ENCODE assay signal across 9 cellular contexts in genomic region chr2:219228026-219228744, GRCh38. TPM values are rescaled to one million over a fixed set of nuclear protein-coding genes. Genes with fewer than 3 reads are reported as not detected.
DNase-seq lines count a peak whose midpoint lies in the region; ATAC-seq and TF ChIP-seq lines count a peak whose summit lies in the region.
"Had no signal": no experiment of that assay in that cellular context is flagged by ENCODE, and none has a peak within 500 bp of the region (broad histone marks: within the 10 kb centered on the region; RNA-seq: fewer than 3 reads in every experiment).

No MANE protein-coding gene starts in this region.

- CTCF ChIA-PET in activated CD8-positive, alpha-beta T cell treated with anti-CD3 and anti-CD28 coated beads for 36 hours (lab: Charles Lee), result interaction anchor here (0.7 to 2.5 kb wide), 8 partner anchors 20 to 330 kb away, joined by 3 to 12 read pairs (median 6); partner anchors contain the start of genes DNAJB2, NHEJ1 and SLC23A3

- no peak for TF ChIP-seq POLR2A in testis (IDR thresholded peaks at IDR 0.05)

- DNase-seq in T-helper 2 cell treated with Interferon-gamma antibody and Interleukin-4, amounts not matched to agents 5 μg/mL and 100 μg/mL, for 36 hours (ENCODE audit: low spot score), result no peak
- DNase-seq in T-helper 2 cell (no peak), testis (no peak), omental fat pad (ENCODE audit: low spot score) (no peak), dedifferentiated amniotic fluid mesenchymal stem cell (ENCODE audit: extremely low spot score) (no peak)
- no peak for DNase-seq in activated CD8-positive, alpha-beta T cell treated with anti-CD3 and anti-CD28 coated beads for 36 hours
- DNase-seq: activated CD4-positive, alpha-beta T cell treated with anti-CD3 and anti-CD28 coated beads, Interleukin-2, amount 50 U/mL, for 48 hours had no signal

- no peak for ATAC-seq in activated CD8-positive, alpha-beta T cell treated with anti-CD3 and anti-CD28 coated beads for 36 hours
- ATAC-seq in HG02852 (IDR thresholded peaks at IDR 0.05; ENCODE audit: unreplicated experiment) (no peak), omental fat pad (ENCODE audit: low FRiP score) (no peak)

- H3K4me1 ChIP-seq in iPS-15b (ENCODE audit: control insufficient read depth, insufficient read depth, low read length) (no peaks in the 10 kb centered on the region), testis (peaks cover 16% of the 10 kb centered on the region)

- H3K9me3 Mint-ChIP-seq in T-helper 2 cell treated with Interferon-gamma antibody and Interleukin-4, amounts not matched to agents 5 μg/mL and 100 μg/mL, for 36 hours, result no peaks in the 10 kb centered on the region
- no peaks in the 10 kb centered on the region for H3K9me3 Mint-ChIP-seq in activated CD8-positive, alpha-beta T cell treated with anti-CD3 and anti-CD28 coated beads for 36 hours

- no peak for TF ChIP-seq CTCF in activated CD8-positive, alpha-beta T cell treated with anti-CD3 and anti-CD28 coated beads for 36 hours (IDR thresholded peaks at IDR 0.05)
- TF ChIP-seq CTCF in testis (IDR thresholded peaks at IDR 0.05) (no peak), omental fat pad (IDR thresholded peaks at IDR 0.05) (no peak)

- H3K9me3 ChIP-seq in iPS-15b (ENCODE audit: control insufficient read depth, insufficient read depth, low read length) (no peaks in the 10 kb centered on the region), testis (no peaks in the 10 kb centered on the region)

- no peaks in the 10 kb centered on the region for H3K27me3 Mint-ChIP-seq in T-helper 2 cell treated with Interferon-gamma antibody and Interleukin-4, amounts not matched to agents 5 μg/mL and 100 μg/mL, for 36 hours (ENCODE audit: low read depth)
- no peaks in the 10 kb centered on the region for H3K27me3 Mint-ChIP-seq in activated CD8-positive, alpha-beta T cell treated with anti-CD3 and anti-CD28 coated beads for 36 hours

- peak overlapping the region; percentile 71 for H3K27ac Mint-ChIP-seq in T-helper 2 cell treated with Interferon-gamma antibody and Interleukin-4, amounts not matched to agents 5 μg/mL and 100 μg/mL, for 36 hours
- peak overlapping the region; percentile 75 for H3K27ac Mint-ChIP-seq in activated CD8-positive, alpha-beta T cell treated with anti-CD3 and anti-CD28 coated beads for 36 hours

- no peaks in the 10 kb centered on the region for H3K27me3 ChIP-seq in iPS-15b (ENCODE audit: control insufficient read depth, insufficient read depth, low read length)
- H3K27me3 ChIP-seq in testis, result no peaks in the 10 kb centered on the region

- intact Hi-C loops in activated CD8-positive, alpha-beta T cell treated with anti-CD3 and anti-CD28 coated beads for 36 hours (cut with micrococcal nuclease), result loop anchor here (5.0 kb wide), 1 partner anchor 69 kb away; no protein-coding TSS in a partner anchor
- intact Hi-C loops in testis (cut with DNase I; ENCODE audit: low total_unique reads), result no loop called here

- 42 to 46% methylated on average over 6 of the region's 6 CpGs for WGBS in testis, 2 donors

- peaks cover 56% of the 10 kb centered on the region for H3K36me3 Mint-ChIP-seq in T-helper 2 cell treated with Interferon-gamma antibody and Interleukin-4, amounts not matched to agents 5 μg/mL and 100 μg/mL, for 36 hours (ENCODE audit: low read depth)
- peaks cover 73% of the 10 kb centered on the region for H3K36me3 Mint-ChIP-seq in activated CD8-positive, alpha-beta T cell treated with anti-CD3 and anti-CD28 coated beads for 36 hours (ENCODE audit: low read depth)

- H3K4me1 Mint-ChIP-seq in T-helper 2 cell treated with Interferon-gamma antibody and Interleukin-4, amounts not matched to agents 5 μg/mL and 100 μg/mL, for 36 hours (ENCODE audit: low read depth), result peaks cover 33% of the 10 kb centered on the region
- peaks cover 37% of the 10 kb centered on the region for H3K4me1 Mint-ChIP-seq in activated CD8-positive, alpha-beta T cell treated with anti-CD3 and anti-CD28 coated beads for 36 hours (ENCODE audit: low read depth)

- H3K27ac ChIP-seq in testis, result peak overlapping the region in 1 of 2 donors; percentile 97

- H3K36me3 ChIP-seq in iPS-15b (ENCODE audit: control insufficient read depth, insufficient read depth, low read length) (peaks cover 36% of the 10 kb centered on the region), testis (ENCODE audit: low read depth, missing control alignments) (no peaks in the 10 kb centered on the region)

- peak overlapping the region; percentile 76 for H3K9ac ChIP-seq in iPS-15b (ENCODE audit: low read depth, low read length)

- H3K4me3 ChIP-seq in iPS-15b (ENCODE audit: low read depth, low read length) (peak overlapping the region; percentile 98), testis (peak overlapping the region; percentile 85 to 87)

- POLR2A ChIA-PET in activated CD8-positive, alpha-beta T cell treated with anti-CD3 and anti-CD28 coated beads for 36 hours (lab: Charles Lee), result interaction anchor here (0.6 to 9.9 kb wide), 5 partner anchors 9 to 342 kb away, joined by 3 to 239 read pairs (median 3); partner anchors contain the start of genes ABCB6, GLB1L, STK16 and TUBA4A

- H3K4me3 Mint-ChIP-seq in T-helper 2 cell treated with Interferon-gamma antibody and Interleukin-4, amounts not matched to agents 5 μg/mL and 100 μg/mL, for 36 hours, result peak overlapping the region; percentile 90
- H3K4me3 Mint-ChIP-seq in activated CD8-positive, alpha-beta T cell treated with anti-CD3 and anti-CD28 coated beads for 36 hours, result peak overlapping the region; percentile 95

RNA-seq across cellular contexts. Expression of gene ATG9A, which starts 1.3 kb away (rescaled TPM):
- 10 to 100 TPM; 54.8 to 58.7 TPM for total RNA-seq in activated CD8-positive, alpha-beta T cell treated with anti-CD3 and anti-CD28 coated beads for 36 hours
- 100 to 1,000 TPM; 115 to 125 TPM for total RNA-seq in testis
- polyA plus RNA-seq in testis (ENCODE audit: insufficient read depth, low read depth, low replicate concordance), result 207 TPM
- 10 to 100 TPM; 24.4 to 52.2 (median 38.6) TPM for total RNA-seq in omental fat pad

RNA-seq across cellular contexts. Expression of gene ANKZF1, which starts 1.4 kb away (rescaled TPM):
- 100 to 1,000 TPM; 216 to 217 TPM for total RNA-seq in activated CD8-positive, alpha-beta T cell treated with anti-CD3 and anti-CD28 coated beads for 36 hours
- 10 to 100 TPM; 50.9 to 56.4 TPM for total RNA-seq in testis
- 27.9 TPM for polyA plus RNA-seq in testis (ENCODE audit: insufficient read depth, low read depth, low replicate concordance)
- 10 to 100 TPM; 13.5 to 77.4 (median 22.7) TPM for total RNA-seq in omental fat pad

RNA-seq across cellular contexts. Expression of gene ABCB6, which starts 9.4 kb away (rescaled TPM):
- total RNA-seq in activated CD8-positive, alpha-beta T cell treated with anti-CD3 and anti-CD28 coated beads for 36 hours, result 10 to 100 TPM; 32.3 to 35.7 TPM
- 10 to 100 TPM; 43.8 to 47.0 TPM for total RNA-seq in testis
- 94.8 TPM for polyA plus RNA-seq in testis (ENCODE audit: insufficient read depth, low read depth, low replicate concordance)
- 10 to 100 TPM; 24.1 to 35.6 (median 28.8) TPM for total RNA-seq in omental fat pad

RNA-seq across cellular contexts. Expression of gene GLB1L, which starts 17.1 kb away (rescaled TPM):
- 1 to 10 TPM; 1.2 to 2.8 TPM for total RNA-seq in activated CD8-positive, alpha-beta T cell treated with anti-CD3 and anti-CD28 coated beads for 36 hours
- total RNA-seq in testis, result 100 to 1,000 TPM in 1 of 2 donors, 10 to 100 TPM in 1; 70.9 to 109 TPM
- 224 TPM for polyA plus RNA-seq in testis (ENCODE audit: insufficient read depth, low read depth, low replicate concordance)
- total RNA-seq in omental fat pad, result 10 to 100 TPM in 3 of 4 donors, 1 to 10 TPM in 1; 9.0 to 21.9 (median 12.3) TPM

RNA-seq across cellular contexts. Expression of gene STK16, which starts 17.1 kb away (rescaled TPM):
- 10 to 100 TPM; 34.4 to 35.4 TPM for total RNA-seq in activated CD8-positive, alpha-beta T cell treated with anti-CD3 and anti-CD28 coated beads for 36 hours
- total RNA-seq in testis (10 to 100 TPM; 29.1 to 32.6 TPM), omental fat pad (10 to 100 TPM in 3 of 4 donors, 1 to 10 TPM in 1; 9.8 to 18.9 (median 12.5) TPM)
- 63.0 TPM for polyA plus RNA-seq in testis (ENCODE audit: insufficient read depth, low read depth, low replicate concordance)
